16 cellular contexts compared by ENCODE assay signal in genomic region chr5:93381057-93381456, GRCh38.
"Had no signal": no experiment of that assay in that cellular context is flagged by ENCODE, and none has a peak within 500 bp of the region (broad histone marks: within the 10 kb centered on the region; RNA-seq: fewer than 3 reads in every experiment).

No MANE protein-coding gene starts in this region.

- H3K27ac ChIP-seq: epithelial cell of prostate, gastroesophageal sphincter, neutrophil, suprapubic skin had no signal

- H3K4me3 ChIP-seq: gastroesophageal sphincter, suprapubic skin had no signal

- ATAC-seq: activated T-helper 17 cell treated with anti-CD3 and anti-CD28 coated beads, Interleukin-2, amount 50 U/mL, for 72 hours; gastroesophageal sphincter; left lobe of liver; naive thymus-derived CD4-positive, alpha-beta T cell had no signal

- H3K4me1 ChIP-seq: gastroesophageal sphincter, suprapubic skin had no signal

- H3K9me3 ChIP-seq: gastroesophageal sphincter, neutrophil, suprapubic skin had no signal

- DNase-seq: activated CD4-positive, alpha-beta T cell treated with anti-CD3 and anti-CD28 coated beads for 1 hour; activated CD4-positive, alpha-beta T cell treated with anti-CD3 and anti-CD28 coated beads, Interleukin-2, amount 50 U/mL, for 4 hours; activated naive CD4-positive, alpha-beta T cell treated with Interleukin-2 at 50 U/mL for 16 hours; anterior cingulate cortex; islet precursor cell; naive thymus-derived CD4-positive, alpha-beta T cell; posterior cingulate gyrus; small intestine; T1000; trophoblast cell had no signal

- H3K27me3 ChIP-seq: gastroesophageal sphincter, neutrophil, suprapubic skin had no signal

- H3K36me3 ChIP-seq: gastroesophageal sphincter, neutrophil, suprapubic skin had no signal
